ENCODE assay signal across 19 cellular contexts in the genomic region with DNA sequence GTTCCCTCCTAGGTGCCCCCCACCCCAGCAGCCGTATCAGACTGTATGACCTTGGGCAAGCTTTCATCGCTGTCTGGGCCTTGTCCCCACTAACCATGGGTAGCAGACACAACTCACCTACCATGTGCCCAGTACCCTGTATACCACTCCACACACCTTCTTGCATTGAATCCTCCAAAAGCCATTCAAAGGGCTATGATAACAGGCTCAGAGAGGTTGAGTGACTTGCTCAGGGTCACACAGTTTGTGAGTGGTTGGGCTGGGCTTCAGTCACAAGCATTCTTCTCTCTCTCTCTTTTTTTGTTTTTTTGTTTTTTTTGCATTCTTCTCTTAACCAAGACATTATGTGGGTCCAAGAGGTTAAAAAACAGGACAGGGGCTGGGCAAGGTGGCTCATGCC. TPM values are rescaled to one million over a fixed set of nuclear protein-coding genes. Genes with fewer than 3 reads are reported as not detected.
A peak's percentile ranks its signal among the peaks of the same experiment; 100 is the strongest.
DNase-seq lines count a peak whose midpoint lies in the region; ATAC-seq and TF ChIP-seq lines count a peak whose summit lies in the region.
"Had no signal": no experiment of that assay in that cellular context is flagged by ENCODE, and none has a peak within 500 bp of the region (broad histone marks: within the 10 kb centered on the region; RNA-seq: fewer than 3 reads in every experiment).

No MANE protein-coding gene starts in this region.

- H3K36me3 Mint-ChIP-seq in activated naive CD4-positive, alpha-beta T cell treated with anti-CD3 and anti-CD28 coated beads, Interleukin-2, amount 10 ng/mL, durations not matched to agents 7 days and 5 days: peaks cover 47% of the 10 kb centered on the region
- peaks cover 72% of the 10 kb centered on the region for H3K36me3 Mint-ChIP-seq in activated T-helper 17 cell treated with anti-CD3 and anti-CD28 coated beads, Interleukin-2, amount 50 U/mL, for 72 hours (ENCODE audit: low read depth)
- H3K36me3 Mint-ChIP-seq in stimulated activated effector memory CD8-positive, alpha-beta T cell treated with anti-CD3 and anti-CD28 coated beads, Interleukin-12 subunit alpha, Interleukin-12 subunit beta, amount 100 ng/mL, for 72 hours: peaks cover 77% of the 10 kb centered on the region

- H3K27ac Mint-ChIP-seq in activated naive CD4-positive, alpha-beta T cell treated with anti-CD3 and anti-CD28 coated beads, Interleukin-2, amount 10 ng/mL, durations not matched to agents 7 days and 5 days: peak overlapping the region; percentile 96
- H3K27ac Mint-ChIP-seq in activated T-helper 17 cell treated with anti-CD3 and anti-CD28 coated beads, Interleukin-2, amount 50 U/mL, for 72 hours: peak overlapping the region; percentile 87
- H3K27ac Mint-ChIP-seq in stimulated activated effector memory CD8-positive, alpha-beta T cell treated with anti-CD3 and anti-CD28 coated beads, Interleukin-12 subunit alpha, Interleukin-12 subunit beta, amount 100 ng/mL, for 72 hours: peak overlapping the region; percentile 93

- H3K4me1 ChIP-seq in body of pancreas: peaks cover 14% of the 10 kb centered on the region

- TF ChIP-seq CTCF in body of pancreas (IDR thresholded peaks at IDR 0.05): no peak

- DNase-seq in activated naive CD4-positive, alpha-beta T cell treated with anti-CD3 and anti-CD28 coated beads, Interleukin-2, amount 10 ng/mL, durations not matched to agents 7 days and 5 days: no peak
- DNase-seq in activated naive CD4-positive, alpha-beta T cell treated with anti-CD3 and anti-CD28 coated beads, Interleukin-2, amount 50 U/mL, for 16 hours: no peak
- no peak for DNase-seq in stimulated activated effector memory CD8-positive, alpha-beta T cell treated with anti-CD3 and anti-CD28 coated beads, Interleukin-12 subunit alpha, Interleukin-12 subunit beta, amount 100 ng/mL, for 72 hours (ENCODE audit: low spot score in 2 of 2)
- DNase-seq in body of pancreas: no peak
- DNase-seq: activated CD4-positive, CD25-positive, alpha-beta regulatory T cell treated with anti-CD3 and anti-CD28 coated beads, Interleukin-2, amount 50 U/mL, for 72 hours; activated effector memory CD4-positive, alpha-beta T cell treated with anti-CD3 and anti-CD28 coated beads, Interleukin-2, amount 50 U/mL, for 16 hours; DMS79; effector CD4-positive, alpha-beta T cell; Kasumi-1; NCI-H1417; NCI-H345; stimulated activated CD4-positive, alpha-beta T cell treated with anti-CD3 and anti-CD28 coated beads, Interleukin-4, amount 100 ng/mL, for 24 hours; upper lobe of right lung had no signal

- H3K4me3 ChIP-seq in body of pancreas: no peak overlapping the region
- H3K4me3 ChIP-seq: hepatocyte, upper lobe of right lung had no signal

- no peak for TF ChIP-seq POLR2A in body of pancreas (IDR thresholded peaks at IDR 0.05)

- H3K27me3 ChIP-seq in body of pancreas: peaks cover 0 to 19% of the 10 kb centered on the region in 2 donors

- WGBS in body of pancreas, 2 donors: 54 to 81% methylated on average over 2 of the region's 2 CpGs

- H3K9me3 Mint-ChIP-seq in activated naive CD4-positive, alpha-beta T cell treated with anti-CD3 and anti-CD28 coated beads, Interleukin-2, amount 10 ng/mL, durations not matched to agents 7 days and 5 days: no peaks in the 10 kb centered on the region
- H3K9me3 Mint-ChIP-seq in activated T-helper 17 cell treated with anti-CD3 and anti-CD28 coated beads, Interleukin-2, amount 50 U/mL, for 72 hours: no peaks in the 10 kb centered on the region
- no peaks in the 10 kb centered on the region for H3K9me3 Mint-ChIP-seq in stimulated activated effector memory CD8-positive, alpha-beta T cell treated with anti-CD3 and anti-CD28 coated beads, Interleukin-12 subunit alpha, Interleukin-12 subunit beta, amount 100 ng/mL, for 72 hours

- no peaks in the 10 kb centered on the region for H3K9me3 ChIP-seq in body of pancreas
- H3K9me3 ChIP-seq: upper lobe of right lung had no signal

- no peaks in the 10 kb centered on the region for H3K27me3 Mint-ChIP-seq in activated naive CD4-positive, alpha-beta T cell treated with anti-CD3 and anti-CD28 coated beads, Interleukin-2, amount 10 ng/mL, durations not matched to agents 7 days and 5 days
- H3K27me3 Mint-ChIP-seq in activated T-helper 17 cell treated with anti-CD3 and anti-CD28 coated beads, Interleukin-2, amount 50 U/mL, for 72 hours: no peaks in the 10 kb centered on the region

- no peak overlapping the region for H3K27ac ChIP-seq in body of pancreas
- H3K27ac ChIP-seq: hepatocyte, HL-60, upper lobe of right lung had no signal

- intact Hi-C loops in body of pancreas (cut with DNase I): no loop called here

- ATAC-seq in activated T-helper 17 cell treated with anti-CD3 and anti-CD28 coated beads, Interleukin-2, amount 50 U/mL, for 72 hours (replicated peaks): no peak
- ATAC-seq in stimulated activated effector memory CD8-positive, alpha-beta T cell treated with anti-CD3 and anti-CD28 coated beads, Interleukin-12 subunit alpha, Interleukin-12 subunit beta, amount 100 ng/mL, for 72 hours: no peak
- ATAC-seq in HG03457 (IDR thresholded peaks at IDR 0.05; ENCODE audit: unreplicated experiment): no peak
- no peak for ATAC-seq in body of pancreas
- ATAC-seq: upper lobe of right lung had no signal

- H3K4me1 Mint-ChIP-seq in activated naive CD4-positive, alpha-beta T cell treated with anti-CD3 and anti-CD28 coated beads, Interleukin-2, amount 10 ng/mL, durations not matched to agents 7 days and 5 days: peaks cover 52% of the 10 kb centered on the region
- peaks cover 14% of the 10 kb centered on the region for H3K4me1 Mint-ChIP-seq in activated T-helper 17 cell treated with anti-CD3 and anti-CD28 coated beads, Interleukin-2, amount 50 U/mL, for 72 hours
- H3K4me1 Mint-ChIP-seq in stimulated activated effector memory CD8-positive, alpha-beta T cell treated with anti-CD3 and anti-CD28 coated beads, Interleukin-12 subunit alpha, Interleukin-12 subunit beta, amount 100 ng/mL, for 72 hours: peaks cover 36% of the 10 kb centered on the region

- H3K36me3 ChIP-seq in body of pancreas (replicated peaks in 1 of 2; ENCODE audit: insufficient read depth in 1 of 2, low read depth in 2 of 2): no peaks in the 10 kb centered on the region

- CTCF ChIA-PET in activated naive CD4-positive, alpha-beta T cell treated with anti-CD3 and anti-CD28 coated beads, Interleukin-2, amount 10 ng/mL, durations not matched to agents 7 days and 5 days (lab: Charles Lee): interaction anchor here (1.3 kb wide), 1 partner anchor 10 kb away, joined by 3 read pairs; no protein-coding TSS in a partner anchor

- H3K4me3 Mint-ChIP-seq in activated naive CD4-positive, alpha-beta T cell treated with anti-CD3 and anti-CD28 coated beads, Interleukin-2, amount 10 ng/mL, durations not matched to agents 7 days and 5 days: peak overlapping the region; percentile 87
- H3K4me3 Mint-ChIP-seq in activated T-helper 17 cell treated with anti-CD3 and anti-CD28 coated beads, Interleukin-2, amount 50 U/mL, for 72 hours: peak overlapping the region; percentile 95
- H3K4me3 Mint-ChIP-seq in stimulated activated effector memory CD8-positive, alpha-beta T cell treated with anti-CD3 and anti-CD28 coated beads, Interleukin-12 subunit alpha, Interleukin-12 subunit beta, amount 100 ng/mL, for 72 hours: peak overlapping the region; percentile 84

RNA-seq across cellular contexts. Expression of gene RASAL3, which starts 2.6 kb away (rescaled TPM):
- total RNA-seq in activated T-helper 17 cell treated with anti-CD3 and anti-CD28 coated beads, Interleukin-2, amount 50 U/mL, for 72 hours: 100 to 1,000 TPM; 126 to 134 TPM
- 1 to 10 TPM; 2.6 to 3.6 TPM for total RNA-seq in body of pancreas
- total RNA-seq: bronchial epithelial cell, osteocyte had no signal

RNA-seq across cellular contexts. Expression of gene WIZ, which starts 11.9 kb away (rescaled TPM):
- total RNA-seq in activated T-helper 17 cell treated with anti-CD3 and anti-CD28 coated beads, Interleukin-2, amount 50 U/mL, for 72 hours: 10 to 100 TPM; 27.7 to 30.0 TPM
- 100 to 1,000 TPM in 1 of 2 donors, 10 to 100 TPM in 1; 16.1 to 111 TPM for total RNA-seq in body of pancreas

RNA-seq across cellular contexts. Expression of gene PGLYRP2, which starts 17.6 kb away (rescaled TPM):
- under 1 TPM in 1 of 2 donors, not detected in 1; 0.11 TPM for total RNA-seq in activated T-helper 17 cell treated with anti-CD3 and anti-CD28 coated beads, Interleukin-2, amount 50 U/mL, for 72 hours
- total RNA-seq in body of pancreas: not detected
- total RNA-seq: bronchial epithelial cell, hepatocyte, osteocyte, upper lobe of right lung had no signal

RNA-seq across cellular contexts. Expression of gene AKAP8L, which starts 42.9 kb away (rescaled TPM):
- 10 to 100 TPM; 64.8 to 68.4 TPM for total RNA-seq in activated T-helper 17 cell treated with anti-CD3 and anti-CD28 coated beads, Interleukin-2, amount 50 U/mL, for 72 hours
- total RNA-seq in body of pancreas: 100 to 1,000 TPM; 147 to 196 TPM

RNA-seq across cellular contexts. Expression of gene CYP4F22, which starts 46.6 kb away (rescaled TPM):
- total RNA-seq in activated T-helper 17 cell treated with anti-CD3 and anti-CD28 coated beads, Interleukin-2, amount 50 U/mL, for 72 hours: under 1 TPM; 0.58 to 0.73 TPM
- not detected for total RNA-seq in body of pancreas
- total RNA-seq: bronchial epithelial cell, hepatocyte, osteocyte, upper lobe of right lung had no signal

Comparison
In these comparisons a context has a peak if more than half of its experiments do, and no peak if none do; other contexts are left out.
1. RNA of gene RASAL3, which starts 2.6 kb away (total RNA-seq): 126 to 134 TPM in activated T-helper 17 cell treated with anti-CD3 and anti-CD28 coated beads, Interleukin-2, amount 50 U/mL, for 72 hours; 2.6 to 3.6 TPM in body of pancreas; every median in the first group is over 10 times any median in the second.
2. Peak in every context shown above with its lines, with median percentiles within 50 percentile points of each other: H3K27ac Mint-ChIP-seq and H3K4me3 Mint-ChIP-seq.